13 cellular contexts compared by ENCODE assay signal in the genomic region with DNA sequence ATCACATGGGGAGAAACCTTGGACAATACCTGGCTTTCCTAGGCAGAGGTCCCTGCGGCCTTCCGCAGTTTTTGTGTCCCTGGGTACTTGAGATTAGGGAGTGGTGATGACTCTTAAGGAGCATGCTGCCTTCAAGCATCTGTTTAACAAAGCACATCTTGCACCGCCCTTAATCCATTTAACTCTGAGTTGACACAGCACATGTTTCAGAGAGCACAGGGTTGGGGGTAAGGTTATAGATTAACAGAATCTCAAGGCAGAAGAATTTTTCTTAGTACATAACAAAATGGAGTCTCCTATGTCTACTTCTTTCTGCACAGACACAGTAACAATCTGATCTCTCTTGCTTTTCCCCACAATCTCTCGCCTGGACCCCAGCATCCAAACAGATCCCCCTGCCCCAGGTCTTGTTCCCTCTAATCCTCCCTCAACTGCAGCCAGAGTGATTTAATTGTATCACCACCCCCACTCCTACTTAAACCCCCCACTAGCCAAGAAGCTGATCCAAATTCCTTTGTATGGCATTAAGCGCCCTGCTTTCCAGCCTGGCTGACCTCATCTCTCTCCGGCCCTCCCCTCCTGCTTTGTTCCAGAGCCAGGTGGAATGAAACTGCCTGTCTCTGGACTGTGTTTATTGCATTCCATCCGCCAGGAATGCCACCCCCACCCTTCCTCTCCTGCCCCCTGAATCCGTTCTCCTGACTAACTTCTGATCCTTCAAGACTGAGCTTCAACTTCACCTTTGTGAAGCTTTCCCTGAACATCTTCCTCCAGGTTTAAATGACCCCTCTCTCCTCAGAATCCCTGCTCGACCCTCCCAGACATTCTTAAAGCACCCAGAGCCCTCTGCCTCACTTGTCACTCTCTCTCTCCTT. TPM values are rescaled to one million over a fixed set of nuclear protein-coding genes. Genes with fewer than 3 reads are reported as not detected.
DNase-seq lines count a peak whose midpoint lies in the region; FAIRE-seq and TF ChIP-seq lines count a peak whose summit lies in the region.
"Not testable (repeated sequence)": the region's sequence is repeated elsewhere in the genome, so short reads cannot be mapped to it uniquely, and the experiment has no call there.
"Had no signal": no experiment of that assay in that cellular context is flagged by ENCODE, and none has a peak within 500 bp of the region (broad histone marks: within the 10 kb centered on the region; RNA-seq: fewer than 3 reads in every experiment).

No MANE protein-coding gene starts in this region.

- peak overlapping the region; percentile 100 for H3K27ac ChIP-seq in HUES48 (ENCODE audit: low read depth, low read length)
- H3K27ac ChIP-seq in RWPE1: peak overlapping the region; percentile 89
- not testable (repeated sequence) for H3K27ac ChIP-seq in osteoblast (ENCODE audit: low read depth, low read length)

- FAIRE-seq in D721Med (lab: Jason Lieb, UNC); bronchial epithelial cell (lab: Jason Lieb, UNC): not testable (repeated sequence)
- peak; percentile 87 for FAIRE-seq in urothelium cell line (lab: Jason Lieb, UNC)

- H3K4me3 ChIP-seq in HUES48 (ENCODE audit: low read depth, low read length): peak overlapping the region; percentile 32; the same call in 1 of the 2 replicates
- H3K4me3 ChIP-seq in bronchial epithelial cell (ENCODE audit: low read depth, low read length): not testable (repeated sequence)
- H3K4me3 ChIP-seq in osteoblast (ENCODE audit: insufficient read depth, low read length): peak overlapping the region; percentile 37

- POLR2A ChIA-PET in RWPE1 (lab: Yijun Ruan, JAX; ENCODE audit: low non-redundant PET): not testable (repeated sequence)

- not testable (repeated sequence) for H2AFZ ChIP-seq in osteoblast (ENCODE audit: low read length)

- CTCF ChIA-PET in RWPE1 (lab: Yijun Ruan, JAX): interaction anchor here (0.6 to 2.7 kb wide), 12 partner anchors 15 to 562 kb away, joined by 3 to 14 read pairs (median 4); a partner anchor contains a TSS

- H4K20me1 ChIP-seq in osteoblast (ENCODE audit: insufficient read depth, low read length): not testable (repeated sequence)

- H3K36me3 ChIP-seq in HUES48 (ENCODE audit: control insufficient read depth, insufficient read depth, low read length); bronchial epithelial cell (ENCODE audit: control insufficient read depth, insufficient read depth, low read length); osteoblast (ENCODE audit: insufficient read depth, low read length): not testable (repeated sequence)

- not testable (repeated sequence) for H3K27me3 ChIP-seq in HUES48 (ENCODE audit: control insufficient read depth, insufficient read depth, low read length); bronchial epithelial cell (ENCODE audit: control insufficient read depth, insufficient read depth, low read length); osteoblast (ENCODE audit: insufficient read depth, low read length)

- H3K4me1 ChIP-seq in HUES48 (ENCODE audit: control insufficient read depth, insufficient read depth, low read length) (peaks cover 44% of the 10 kb centered on the region), osteoblast (ENCODE audit: insufficient read depth, low read length) (peaks cover 13% of the 10 kb centered on the region)

- H3K79me2 ChIP-seq in osteoblast (ENCODE audit: insufficient read depth, low read length): not testable (repeated sequence)

- peak overlapping the region; percentile 87 for H3K9ac ChIP-seq in HUES48 (ENCODE audit: low read depth, low read length)

- not testable (repeated sequence) for TF ChIP-seq CTCF in D721Med (IDR thresholded peaks at IDR 0.05; ENCODE audit: insufficient read depth, missing control alignments); RWPE1 (conservative IDR thresholded peaks at IDR 0.05; ENCODE audit: low read depth); osteoblast (IDR thresholded peaks at IDR 0.05; ENCODE audit: extremely low read depth, low read depth, low read length)
- TF ChIP-seq CTCF in bronchial epithelial cell (IDR thresholded peaks at IDR 0.05; ENCODE audit: insufficient read depth, low read length, severe bottlenecking): peak; percentile 32

- DNase-seq in D721Med (ENCODE audit: insufficient read length, low spot score) (peak; percentile 45), RWPE1 (ENCODE audit: low spot score) (peak; percentile 93), bronchial epithelial cell (ENCODE audit: low read depth) (peak; percentile 68), glomerular visceral epithelial cell (ENCODE audit: extremely low spot score) (peak; percentile 99), left kidney (ENCODE audit: low read depth, low spot score) (peak; percentile 95), osteoblast (ENCODE audit: insufficient read length, low spot score, missing footprints) (peak; percentile 87), urothelium cell line (ENCODE audit: low spot score) (peak; percentile 93)

- not testable (repeated sequence) for H3K9me3 ChIP-seq in HUES48 (ENCODE audit: control insufficient read depth, insufficient read depth, low read length); osteoblast (ENCODE audit: low read depth, low read length)

- peak overlapping the region; percentile 69 for H3K4me2 ChIP-seq in osteoblast (ENCODE audit: insufficient read depth, low read length)

RNA-seq across cellular contexts. Expression of a gene that starts 15.0 kb away (rescaled TPM):
- total RNA-seq in bronchial epithelial cell (5.0 and 6.9 TPM in 2 replicates), osteoblast (22.1 and 30.9 TPM in 2 replicates)

RNA-seq across cellular contexts. Expression of a gene that starts 21.6 kb away (rescaled TPM):
- total RNA-seq in bronchial epithelial cell (226 and 370 TPM in 2 replicates), osteoblast (109 and 121 TPM in 2 replicates)

RNA-seq across cellular contexts. Expression of a gene that starts 29.3 kb away (rescaled TPM):
- 0.26 and 0.64 TPM in 2 replicates for total RNA-seq in bronchial epithelial cell
- total RNA-seq in osteoblast: not detected in 2 replicates
- total RNA-seq: activated CD4-positive, alpha-beta T cell treated with anti-CD3 and anti-CD28 coated beads, Interleukin-2, amount 10 ng/mL, durations not matched to agents 7 days and 5 days; CD8-positive, alpha-beta T cell; fibroblast of villous mesenchyme; myocyte; T-helper 1 cell treated with Interleukin-12 subunit alpha and Interleukin-12 subunit beta and Interleukin-4 antibody, amounts not matched to agents 30 ng/mL and 1 ng/mL, for 36 hours had no signal

RNA-seq across cellular contexts. Expression of a gene that starts 36.5 kb away (rescaled TPM):
- total RNA-seq in bronchial epithelial cell (under 0.01 TPM in 1 of 2 replicates, not detected in the other), osteoblast (0.88 and 1.1 TPM in 2 replicates)
- total RNA-seq: activated CD4-positive, alpha-beta T cell treated with anti-CD3 and anti-CD28 coated beads, Interleukin-2, amount 10 ng/mL, durations not matched to agents 7 days and 5 days had no signal

Comparison
In these comparisons a context has a peak if more than half of its experiments do, and no peak if none do; other contexts are left out.
1. DNase-seq: peak in every context shown above with its lines; median percentile 99 in glomerular visceral epithelial cell; 95 in left kidney; 93 in RWPE1; 93 in urothelium cell line; 87 in osteoblast; 68 in bronchial epithelial cell; 45 in D721Med.